9 cellular contexts compared by ENCODE assay signal in genomic region chr6:96509281-96509680, GRCh38. TPM values are rescaled to one million over a fixed set of nuclear protein-coding genes. Genes with fewer than 3 reads are reported as not detected.
"Had no signal": no experiment of that assay in that cellular context is flagged by ENCODE, and none has a peak within 500 bp of the region (broad histone marks: within the 10 kb centered on the region; RNA-seq: fewer than 3 reads in every experiment).

No MANE protein-coding gene starts in this region.

- ATAC-seq: GM12878 had no signal

- H3K4me3 ChIP-seq: GM12878 had no signal

- DNase-seq: GDM1, GF-D8 had no signal

- FAIRE-seq: G401.6, GM12878, GM12891, GM12892, GM18507, GM19239 had no signal

RNA-seq across cellular contexts. Expression of gene FHL5, which starts 53.6 kb away (rescaled TPM):
- total RNA-seq: G401, GM12878 had no signal
